ENCODE assay signal across 15 cellular contexts in genomic region chr19:40842012-40842411, GRCh38. TPM values are rescaled to one million over a fixed set of nuclear protein-coding genes. Genes with fewer than 3 reads are reported as not detected.
"Had no signal": no experiment of that assay in that cellular context is flagged by ENCODE, and none has a peak within 500 bp of the region (broad histone marks: within the 10 kb centered on the region; RNA-seq: fewer than 3 reads in every experiment).

No MANE protein-coding gene starts in this region.

RNA-seq across cellular contexts. Expression of gene CYP2A6, which starts 8.2 kb away (rescaled TPM):
- total RNA-seq: activated B cell treated with CpG ODN at 0.5 μM for 24 hours; activated CD4-positive, alpha-beta memory T cell treated with anti-CD3 and anti-CD28 coated beads for 36 hours; activated CD4-positive, alpha-beta memory T cell treated with anti-CD3 and anti-CD28 coated beads, Interleukin-2, amount 10 ng/mL, durations not matched to agents 7 days and 5 days; activated CD4-positive, alpha-beta T cell treated with anti-CD3 and anti-CD28 coated beads for 36 hours; activated CD4-positive, alpha-beta T cell treated with anti-CD3 and anti-CD28 coated beads, Interleukin-2, amount 10 ng/mL, durations not matched to agents 24 days and 14 days; activated CD4-positive, alpha-beta T cell treated with anti-CD3 and anti-CD28 coated beads, Interleukin-2, amount 10 ng/mL, durations not matched to agents 7 days and 5 days; activated CD8-positive, alpha-beta memory T cell treated with anti-CD3 and anti-CD28 coated beads for 36 hours; activated CD8-positive, alpha-beta memory T cell treated with anti-CD3 and anti-CD28 coated beads, Interleukin-2, amount 10 ng/mL, durations not matched to agents 7 days and 5 days; activated CD8-positive, alpha-beta T cell treated with anti-CD3 and anti-CD28 coated beads, Interleukin-2, amount 10 ng/mL, durations not matched to agents 7 days and 5 days; T-helper 1 cell treated with Interleukin-12 subunit alpha and Interleukin-12 subunit beta and Interleukin-4 antibody, amounts not matched to agents 30 ng/mL and 1 ng/mL, for 36 hours; T-helper 17 cell; T-helper 2 cell treated with Interferon-gamma antibody and Interleukin-4, amounts not matched to agents 100 ng/mL and 5 ng/mL, for 36 hours had no signal

RNA-seq across cellular contexts. Expression of gene CYP2A7, which starts 40.0 kb away (rescaled TPM):
- total RNA-seq: activated B cell treated with CpG ODN at 0.5 μM for 24 hours; activated CD4-positive, alpha-beta memory T cell treated with anti-CD3 and anti-CD28 coated beads for 36 hours; activated CD4-positive, alpha-beta memory T cell treated with anti-CD3 and anti-CD28 coated beads, Interleukin-2, amount 10 ng/mL, durations not matched to agents 7 days and 5 days; activated CD4-positive, alpha-beta T cell treated with anti-CD3 and anti-CD28 coated beads for 36 hours; activated CD4-positive, alpha-beta T cell treated with anti-CD3 and anti-CD28 coated beads, Interleukin-2, amount 10 ng/mL, durations not matched to agents 24 days and 14 days; activated CD4-positive, alpha-beta T cell treated with anti-CD3 and anti-CD28 coated beads, Interleukin-2, amount 10 ng/mL, durations not matched to agents 7 days and 5 days; activated CD8-positive, alpha-beta memory T cell treated with anti-CD3 and anti-CD28 coated beads for 36 hours; activated CD8-positive, alpha-beta memory T cell treated with anti-CD3 and anti-CD28 coated beads, Interleukin-2, amount 10 ng/mL, durations not matched to agents 7 days and 5 days; activated CD8-positive, alpha-beta T cell treated with anti-CD3 and anti-CD28 coated beads for 36 hours; activated CD8-positive, alpha-beta T cell treated with anti-CD3 and anti-CD28 coated beads, Interleukin-2, amount 10 ng/mL, durations not matched to agents 7 days and 5 days; T-cell; T-helper 1 cell treated with Interleukin-12 subunit alpha and Interleukin-12 subunit beta and Interleukin-4 antibody, amounts not matched to agents 30 ng/mL and 1 ng/mL, for 36 hours; T-helper 17 cell; T-helper 2 cell treated with Interferon-gamma antibody and Interleukin-4, amounts not matched to agents 100 ng/mL and 5 ng/mL, for 36 hours; WTC11 had no signal
